Comparison of ENCODE assay signal across 19 cellular contexts in the genomic region with DNA sequence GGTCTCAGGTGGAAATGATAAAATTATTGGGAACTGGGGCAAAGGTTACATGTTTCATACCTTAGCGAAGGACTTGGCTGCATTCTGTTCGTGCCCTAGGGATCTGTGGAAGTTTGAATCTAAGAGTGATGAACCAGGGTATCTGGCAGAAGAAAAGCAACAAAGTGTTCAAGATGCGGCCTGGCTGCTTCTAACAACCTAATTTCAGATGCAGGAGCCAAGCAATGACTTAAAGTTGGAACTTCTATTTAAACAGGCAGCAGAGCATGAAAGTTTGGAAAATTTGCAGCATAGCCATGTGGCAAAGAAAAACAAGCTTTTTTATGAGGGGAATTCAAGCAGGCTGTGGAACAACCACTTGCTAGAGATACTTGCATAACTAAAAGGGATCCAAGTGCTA.
"Had no signal": no experiment of that assay in that cellular context is flagged by ENCODE, and none has a peak within 500 bp of the region (broad histone marks: within the 10 kb centered on the region; RNA-seq: fewer than 3 reads in every experiment).

No MANE protein-coding gene starts in this region.

- H3K4me1 ChIP-seq: Peyer's patch, SJCRH30 had no signal

- H3K4me2 ChIP-seq: KMS-11, PC-9 had no signal

- DNase-seq: IMR-90, Kasumi-1, MM.1S, NCI-H1092 treated with DMSO at 0.1 percent for 48 hours, NCI-H1436, NCI-H187, NCI-H2029, NCI-H2107, NCI-H2227 treated with DMSO at 0.1 percent for 48 hours, NCI-H510A, NCI-H524 treated with DMSO at 0.1 percent for 48 hours, NCI-H69, NCI-H774, PC-9, Peyer's patch, SHP77 treated with DMSO at 0.1 percent for 48 hours, SJCRH30 had no signal

- H3K27me3 ChIP-seq: Peyer's patch, SJCRH30 had no signal

- H3K4me3 ChIP-seq: PC-9, Peyer's patch, SJCRH30 had no signal

- H3K36me3 ChIP-seq: Peyer's patch, SJCRH30 had no signal

- H3K27ac ChIP-seq: KMS-11, PC-9, Peyer's patch, SJCRH30 had no signal

- FAIRE-seq: HepG2 had no signal

- H3K9ac ChIP-seq: KMS-11 had no signal

- H2AFZ ChIP-seq: PC-9 had no signal
